ENCODE assay signal across 13 cellular contexts in genomic region chr4:74536557-74536956, GRCh38.
DNase-seq lines count a peak whose midpoint lies in the region; ATAC-seq, FAIRE-seq and TF ChIP-seq lines count a peak whose summit lies in the region.
"Had no signal": no experiment of that assay in that cellular context is flagged by ENCODE, and none has a peak within 500 bp of the region (broad histone marks: within the 10 kb centered on the region; RNA-seq: fewer than 3 reads in every experiment).

No MANE protein-coding gene starts in this region.

- H3K4me1 Mint-ChIP-seq in GM23338: peaks cover 2% of the 10 kb centered on the region; the same call in 2 of the 3 replicates
- H3K4me1 Mint-ChIP-seq in osteocyte (ENCODE audit: unreplicated experiment): peaks cover 13% of the 10 kb centered on the region
- peaks cover 10% of the 10 kb centered on the region for H3K4me1 Mint-ChIP-seq in CD14-positive monocyte

- H3K27ac ChIP-seq in GM23338 (ENCODE audit: low read depth): no peak overlapping the region
- H3K27ac ChIP-seq in esophagus squamous epithelium: no peak overlapping the region
- H3K27ac ChIP-seq: heart left ventricle, right atrium auricular region had no signal

- FAIRE-seq in RCC 7860 (lab: Jason Lieb, UNC): peak; percentile 79
- FAIRE-seq: H1 had no signal

- H3K79me2 ChIP-seq in GM23338 (replicated peaks; ENCODE audit: insufficient read depth): no peaks in the 10 kb centered on the region

- ATAC-seq in GM23338: no peak
- ATAC-seq in mucosa of descending colon: no peak
- ATAC-seq: heart left ventricle had no signal

- no peaks in the 10 kb centered on the region for H3K9me3 Mint-ChIP-seq in GM23338
- H3K9me3 Mint-ChIP-seq in osteocyte (ENCODE audit: unreplicated experiment): no peaks in the 10 kb centered on the region
- H3K9me3 Mint-ChIP-seq in CD14-positive monocyte: no peaks in the 10 kb centered on the region
- H3K9me3 Mint-ChIP-seq: activated CD4-positive, alpha-beta memory T cell treated with anti-CD3 and anti-CD28 coated beads for 36 hours had no signal

- 38 to 40% methylated on average over 1 of the region's 1 CpG for WGBS in esophagus squamous epithelium, 2 donors

- intact Hi-C loops in esophagus squamous epithelium (cut with DNase I): loop anchor here (10.0 kb wide), 1 partner anchor 162 kb away; no protein-coding TSS in a partner anchor
- intact Hi-C loops in mucosa of descending colon (cut with DNase I, micrococcal nuclease): no loop called here
- intact Hi-C loops in CD14-positive monocyte (cut with micrococcal nuclease): no loop called here

- no peaks in the 10 kb centered on the region for H3K36me3 ChIP-seq in GM23338 (ENCODE audit: insufficient read depth)
- no peaks in the 10 kb centered on the region for H3K36me3 ChIP-seq in esophagus squamous epithelium
- H3K36me3 ChIP-seq in mucosa of descending colon (ENCODE audit: low read depth): no peaks in the 10 kb centered on the region
- H3K36me3 ChIP-seq: heart left ventricle, right atrium auricular region had no signal

- TF ChIP-seq CTCF in GM23338 (conservative IDR thresholded peaks at IDR 0.05; ENCODE audit: low read depth in 2 of 2) (peak; percentile 16 to 23; a peak in 2 of 4 replicates), esophagus squamous epithelium (IDR thresholded peaks at IDR 0.05) (peak in 4 of 6 experiments; percentile 14 to 58 (median 32)), osteocyte (IDR thresholded peaks at IDR 0.05) (peak; percentile 57), mucosa of descending colon (IDR thresholded peaks at IDR 0.05) (no peak), CD14-positive monocyte (IDR thresholded peaks at IDR 0.05) (no peak)

- H3K4me1 ChIP-seq in GM23338 (ENCODE audit: insufficient read depth) (no peaks in the 10 kb centered on the region), esophagus squamous epithelium (no peaks in the 10 kb centered on the region), mucosa of descending colon (ENCODE audit: low read depth) (peaks cover 14% of the 10 kb centered on the region)
- H3K4me1 ChIP-seq: heart left ventricle, right atrium auricular region had no signal

- TF ChIP-seq POLR2A in esophagus squamous epithelium (IDR thresholded peaks at IDR 0.05): no peak

- H3K9me3 ChIP-seq in esophagus squamous epithelium: no peaks in the 10 kb centered on the region
- no peaks in the 10 kb centered on the region for H3K9me3 ChIP-seq in mucosa of descending colon
- H3K9me3 ChIP-seq: heart left ventricle, right atrium auricular region had no signal

- no peaks in the 10 kb centered on the region for H4K20me1 ChIP-seq in GM23338 (replicated peaks; ENCODE audit: insufficient read depth)

- H3K4me3 Mint-ChIP-seq in GM23338 (no peak overlapping the region), osteocyte (ENCODE audit: unreplicated experiment) (no peak overlapping the region), CD14-positive monocyte (no peak overlapping the region)
- H3K4me3 Mint-ChIP-seq: activated CD4-positive, alpha-beta memory T cell treated with anti-CD3 and anti-CD28 coated beads for 36 hours had no signal

- DNase-seq in GM23338 (ENCODE audit: low spot score) (no peak), RCC 7860 (ENCODE audit: low spot score) (no peak), esophagus squamous epithelium (lab: John Stamatoyannopoulos, UW) (no peak), osteocyte (ENCODE audit: extremely low spot score, unreplicated experiment) (no peak), mucosa of descending colon (no peak), HEK293T (ENCODE audit: extremely low spot score) (no peak), CD14-positive monocyte (ENCODE audit: low spot score) (no peak)
- DNase-seq: activated CD4-positive, alpha-beta memory T cell treated with anti-CD3 and anti-CD28 coated beads for 36 hours; heart left ventricle; mesendoderm; T-helper 2 cell had no signal

- H3K27me3 ChIP-seq in GM23338 (ENCODE audit: insufficient read depth) (no peaks in the 10 kb centered on the region), esophagus squamous epithelium (no peaks in the 10 kb centered on the region)
- H3K27me3 ChIP-seq: heart left ventricle, right atrium auricular region had no signal

- H2AFZ ChIP-seq in GM23338: no peak overlapping the region

- H3K27me3 Mint-ChIP-seq in GM23338 (ENCODE audit: insufficient read depth, low read depth, poor library complexity): no peaks in the 10 kb centered on the region
- H3K27me3 Mint-ChIP-seq in osteocyte (ENCODE audit: unreplicated experiment): no peaks in the 10 kb centered on the region
- H3K27me3 Mint-ChIP-seq in CD14-positive monocyte (ENCODE audit: low read depth in 3 of 3): no peaks in the 10 kb centered on the region

- POLR2A ChIA-PET in HEK293T (lab: Yijun Ruan, JAX): no interaction called here

- H3K27ac Mint-ChIP-seq in GM23338 (no peak overlapping the region), osteocyte (ENCODE audit: unreplicated experiment) (no peak overlapping the region), CD14-positive monocyte (no peak overlapping the region)
- H3K27ac Mint-ChIP-seq: activated CD4-positive, alpha-beta memory T cell treated with anti-CD3 and anti-CD28 coated beads for 36 hours had no signal

- no peaks in the 10 kb centered on the region for H3F3A ChIP-seq in GM23338 (replicated peaks; ENCODE audit: low read depth)

- H3K36me3 Mint-ChIP-seq in GM23338 (ENCODE audit: low read depth) (no peaks in the 10 kb centered on the region), osteocyte (ENCODE audit: unreplicated experiment) (no peaks in the 10 kb centered on the region), CD14-positive monocyte (no peaks in the 10 kb centered on the region)
- H3K36me3 Mint-ChIP-seq: activated CD4-positive, alpha-beta memory T cell treated with anti-CD3 and anti-CD28 coated beads for 36 hours had no signal

- H3K4me3 ChIP-seq in GM23338: no peak overlapping the region
- no peak overlapping the region for H3K4me3 ChIP-seq in esophagus squamous epithelium
- no peak overlapping the region for H3K4me3 ChIP-seq in mucosa of descending colon
- H3K4me3 ChIP-seq: heart left ventricle, right atrium auricular region had no signal

- H3K9me2 ChIP-seq in GM23338 (ENCODE audit: insufficient read depth): no peaks in the 10 kb centered on the region

- CTCF ChIA-PET in HEK293T (lab: Yijun Ruan, JAX): interaction anchor here (0.7 kb wide), 1 partner anchor 211 kb away, joined by 3 read pairs; no protein-coding TSS in a partner anchor

- H3K4me2 ChIP-seq in GM23338: no peak overlapping the region

TF ChIP-seq in GM23338, 12 proteins besides CTCF, POLR2A, EP300 and RAD21:
- TF ChIP-seq POLR2AphosphoS5 (IDR thresholded peaks at IDR 0.05; ENCODE audit: low read depth): no peak
- TF ChIP-seq CREB1 (CRISPR knock-in tag; IDR thresholded peaks at IDR 0.05; ENCODE audit: low read depth): no peak
- TF ChIP-seq EZH2 (IDR thresholded peaks at IDR 0.05; ENCODE audit: low read depth, unreplicated experiment): no peak

TF ChIP-seq in HEK293T, 16 proteins besides CTCF, POLR2A, EP300 and RAD21:
- no peak for TF ChIP-seq BHLHE40 (IDR thresholded peaks at IDR 0.05; ENCODE audit: borderline replicate concordance)
- no peak for TF ChIP-seq CTBP1 (IDR thresholded peaks at IDR 0.05; ENCODE audit: borderline replicate concordance)
- no peak for TF ChIP-seq ZNF384 (IDR thresholded peaks at IDR 0.05)
- no peak for TF ChIP-seq FOXM1 (IDR thresholded peaks at IDR 0.05; ENCODE audit: borderline replicate concordance)
- TF ChIP-seq, protein P1, sequence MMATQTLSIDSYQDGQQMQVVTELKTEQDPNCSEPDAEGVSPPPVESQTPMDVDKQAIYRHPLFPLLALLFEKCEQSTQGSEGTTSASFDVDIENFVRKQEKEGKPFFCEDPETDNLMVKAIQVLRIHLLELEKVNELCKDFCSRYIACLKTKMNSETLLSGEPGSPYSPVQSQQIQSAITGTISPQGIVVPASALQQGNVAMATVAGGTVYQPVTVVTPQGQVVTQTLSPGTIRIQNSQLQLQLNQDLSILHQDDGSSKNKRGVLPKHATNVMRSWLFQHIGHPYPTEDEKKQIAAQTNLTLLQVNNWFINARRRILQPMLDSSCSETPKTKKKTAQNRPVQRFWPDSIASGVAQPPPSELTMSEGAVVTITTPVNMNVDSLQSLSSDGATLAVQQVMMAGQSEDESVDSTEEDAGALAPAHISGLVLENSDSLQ (IDR thresholded peaks at IDR 0.05): no peak
- TF ChIP-seq LEF1 (IDR thresholded peaks at IDR 0.05; ENCODE audit: borderline replicate concordance): no peak
- no peak for TF ChIP-seq HDGF (IDR thresholded peaks at IDR 0.05; ENCODE audit: borderline replicate concordance)
- no peak for TF ChIP-seq SP1 (IDR thresholded peaks at IDR 0.05)
- no peak for TF ChIP-seq L3MBTL2 (conservative IDR thresholded peaks at IDR 0.05)

Comparison
In these comparisons a context has a peak if more than half of its experiments do, and no peak if none do; other contexts are left out.
1. CTCF ChIP-seq: peak in GM23338 (2 of 2), esophagus squamous epithelium (4 of 6) and osteocyte (single experiment); none in mucosa of descending colon (single experiment) and CD14-positive monocyte (single experiment).